ENCODE assay signal across 36 cellular contexts in the genomic region with DNA sequence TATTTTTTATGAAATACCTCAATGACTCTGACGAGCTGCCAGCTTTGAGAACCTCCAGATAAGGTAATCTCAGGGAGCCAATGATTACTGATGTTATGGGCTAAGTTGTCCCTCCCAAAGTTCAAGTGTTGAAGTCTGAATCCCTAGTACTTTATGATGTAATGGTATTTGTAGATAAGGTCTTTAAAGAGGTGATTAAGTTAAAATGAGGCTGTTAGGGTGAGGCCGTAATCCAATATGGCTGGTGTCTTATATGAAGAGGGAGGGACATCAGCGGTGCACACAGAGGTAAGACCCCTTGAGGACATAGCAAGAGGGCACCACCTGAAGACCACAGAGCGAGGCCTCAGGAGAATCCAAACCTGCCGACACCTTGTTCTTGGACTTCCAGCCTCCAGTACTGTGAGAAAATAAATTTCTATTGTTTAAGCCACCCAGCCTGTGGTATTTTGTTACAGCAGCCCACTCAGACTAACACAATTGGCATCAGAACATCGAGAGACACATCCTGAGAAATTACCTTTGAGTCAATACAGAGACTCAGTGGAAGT. TPM values are rescaled to one million over a fixed set of nuclear protein-coding genes. Genes with fewer than 3 reads are reported as not detected.
"Had no signal": no experiment of that assay in that cellular context is flagged by ENCODE, and none has a peak within 500 bp of the region (broad histone marks: within the 10 kb centered on the region; RNA-seq: fewer than 3 reads in every experiment).

No MANE protein-coding gene starts in this region.

- DNase-seq: activated B cell treated with CpG ODN at 0.5 μM for 24 hours; activated CD4-positive, alpha-beta memory T cell treated with anti-CD3 and anti-CD28 coated beads for 36 hours; activated CD4-positive, alpha-beta T cell treated with anti-CD3 and anti-CD28 coated beads for 4 hours; activated CD4-positive, alpha-beta T cell treated with anti-CD3 and anti-CD28 coated beads, Interleukin-2, amount 10 ng/mL, durations not matched to agents 24 days and 14 days; activated CD4-positive, alpha-beta T cell treated with anti-CD3 and anti-CD28 coated beads, Interleukin-2, amount 50 U/mL, for 1 hour; activated CD4-positive, alpha-beta T cell treated with anti-CD3 and anti-CD28 coated beads, Interleukin-2, amount 50 U/mL, for 4 hours; activated CD4-positive, CD25-positive, alpha-beta regulatory T cell treated with anti-CD3 and anti-CD28 coated beads, Interleukin-2, amount 50 U/mL, for 72 hours; activated CD8-positive, alpha-beta memory T cell treated with anti-CD3 and anti-CD28 coated beads, Interleukin-2, amount 50 U/mL, for 4 hours; activated CD8-positive, alpha-beta T cell treated with anti-CD3 and anti-CD28 coated beads for 36 hours; activated effector memory CD4-positive, alpha-beta T cell treated with anti-CD3 and anti-CD28 coated beads, Interleukin-2, amount 50 U/mL, for 16 hours; activated gamma-delta T cell treated with Interleukin-2 at 50 U/mL for 16 hours; activated naive CD4-positive, alpha-beta T cell; activated naive CD4-positive, alpha-beta T cell treated with anti-CD3 and anti-CD28 coated beads for 36 hours; activated naive CD4-positive, alpha-beta T cell treated with anti-CD3 and anti-CD28 coated beads, Interleukin-2, amount 50 U/mL, for 16 hours; activated naive CD8-positive, alpha-beta T cell treated with anti-CD3 and anti-CD28 coated beads for 36 hours; activated T-cell treated with anti-CD3 and anti-CD28 coated beads for 4 hours; activated T-cell treated with anti-CD3 and anti-CD28 coated beads, Interleukin-2, amount 50 U/mL, for 1 hour; activated T-cell treated with anti-CD3 and anti-CD28 coated beads, Interleukin-2, amount 50 U/mL, for 4 hours; activated T-cell treated with anti-CD3 and anti-CD28 coated beads, Interleukin-2, amount 50 U/mL, for 72 hours; adrenal gland; amniotic stem cell; aorta; body of pancreas; brain microvascular endothelial cell; central memory CD4-positive, alpha-beta T cell; T-helper 2 cell; T-helper 9 cell had no signal

- ATAC-seq: activated CD8-positive, alpha-beta T cell treated with anti-CD3 and anti-CD28 coated beads for 36 hours; activated naive CD4-positive, alpha-beta T cell treated with anti-CD3 and anti-CD28 coated beads, Interleukin-2, amount 50 U/mL, for 72 hours; activated T-cell treated with anti-CD3 and anti-CD28 coated beads, Interleukin-2, amount 50 U/mL, for 4 hours; activated T-cell treated with anti-CD3 and anti-CD28 coated beads, Interleukin-2, amount 50 U/mL, for 72 hours; activated T-helper 17 cell treated with anti-CD3 and anti-CD28 coated beads, Interleukin-2, amount 50 U/mL, for 72 hours; body of pancreas had no signal

- H3K4me1 ChIP-seq: adrenal gland, body of pancreas, breast epithelium had no signal

- H3K27ac ChIP-seq: adrenal gland, body of pancreas, brain microvascular endothelial cell, breast epithelium, VCaP had no signal

- H3K9me3 ChIP-seq: adrenal gland, body of pancreas, breast epithelium had no signal

- H3K27me3 ChIP-seq: adrenal gland, body of pancreas, breast epithelium had no signal

- H3K4me3 ChIP-seq: adrenal gland, body of pancreas, breast epithelium had no signal

- FAIRE-seq: astrocyte, TTC549 had no signal

- H3K36me3 ChIP-seq: adrenal gland, brain microvascular endothelial cell, breast epithelium had no signal

RNA-seq across cellular contexts. Expression of gene DDO, which starts 19.8 kb away (rescaled TPM):
- total RNA-seq: activated B cell treated with CpG ODN at 0.5 μM for 24 hours; activated CD4-positive, alpha-beta memory T cell treated with anti-CD3 and anti-CD28 coated beads for 36 hours; activated CD4-positive, alpha-beta T cell treated with anti-CD3 and anti-CD28 coated beads, Interleukin-2, amount 10 ng/mL, durations not matched to agents 24 days and 14 days; activated CD8-positive, alpha-beta memory T cell treated with anti-CD3 and anti-CD28 coated beads for 36 hours; activated CD8-positive, alpha-beta T cell treated with anti-CD3 and anti-CD28 coated beads for 36 hours; activated naive CD4-positive, alpha-beta T cell treated with anti-CD3 and anti-CD28 coated beads for 36 hours; activated naive CD8-positive, alpha-beta T cell treated with anti-CD3 and anti-CD28 coated beads for 36 hours; activated T-cell treated with anti-CD3 and anti-CD28 coated beads, Interleukin-2, amount 50 U/mL, for 4 hours; activated T-cell treated with anti-CD3 and anti-CD28 coated beads, Interleukin-2, amount 50 U/mL, for 72 hours; activated T-helper 1 cell treated with anti-CD3 and anti-CD28 coated beads, Interleukin-12 subunit alpha, Interleukin-12 subunit beta, Interleukin-2, Interleukin-4 antibody, amounts not matched to agents 30 ng/mL and 10 ng/mL and 1 ng/mL, durations not matched to agents 14 hours and 24 hours and 36 hours; activated T-helper 17 cell treated with anti-CD3 and anti-CD28 coated beads, Interleukin-2, amount 50 U/mL, for 72 hours; astrocyte had no signal

RNA-seq across cellular contexts. Expression of gene SLC22A16, which starts 41.3 kb away (rescaled TPM):
- total RNA-seq: activated B cell treated with CpG ODN at 0.5 μM for 24 hours; activated CD4-positive, alpha-beta memory T cell treated with anti-CD3 and anti-CD28 coated beads for 36 hours; activated CD4-positive, alpha-beta T cell treated with anti-CD3 and anti-CD28 coated beads, Interleukin-2, amount 10 ng/mL, durations not matched to agents 24 days and 14 days; activated CD8-positive, alpha-beta memory T cell treated with anti-CD3 and anti-CD28 coated beads for 36 hours; activated CD8-positive, alpha-beta T cell treated with anti-CD3 and anti-CD28 coated beads for 36 hours; activated naive CD4-positive, alpha-beta T cell treated with anti-CD3 and anti-CD28 coated beads for 36 hours; activated naive CD4-positive, alpha-beta T cell treated with anti-CD3 and anti-CD28 coated beads, Interleukin-2, amount 50 U/mL, for 72 hours; activated naive CD8-positive, alpha-beta T cell treated with anti-CD3 and anti-CD28 coated beads for 36 hours; activated T-cell treated with anti-CD3 and anti-CD28 coated beads, Interleukin-2, amount 50 U/mL, for 4 hours; activated T-cell treated with anti-CD3 and anti-CD28 coated beads, Interleukin-2, amount 50 U/mL, for 72 hours; activated T-helper 1 cell treated with anti-CD3 and anti-CD28 coated beads, Interleukin-12 subunit alpha, Interleukin-12 subunit beta, Interleukin-2, Interleukin-4 antibody, amounts not matched to agents 30 ng/mL and 10 ng/mL and 1 ng/mL, durations not matched to agents 14 hours and 24 hours and 36 hours; activated T-helper 17 cell treated with anti-CD3 and anti-CD28 coated beads, Interleukin-2, amount 50 U/mL, for 72 hours; astrocyte; body of pancreas; cardiac septum had no signal
- polyA plus RNA-seq: adrenal gland had no signal
